ENCODE assay signal across 8 cellular contexts in the genomic region with DNA sequence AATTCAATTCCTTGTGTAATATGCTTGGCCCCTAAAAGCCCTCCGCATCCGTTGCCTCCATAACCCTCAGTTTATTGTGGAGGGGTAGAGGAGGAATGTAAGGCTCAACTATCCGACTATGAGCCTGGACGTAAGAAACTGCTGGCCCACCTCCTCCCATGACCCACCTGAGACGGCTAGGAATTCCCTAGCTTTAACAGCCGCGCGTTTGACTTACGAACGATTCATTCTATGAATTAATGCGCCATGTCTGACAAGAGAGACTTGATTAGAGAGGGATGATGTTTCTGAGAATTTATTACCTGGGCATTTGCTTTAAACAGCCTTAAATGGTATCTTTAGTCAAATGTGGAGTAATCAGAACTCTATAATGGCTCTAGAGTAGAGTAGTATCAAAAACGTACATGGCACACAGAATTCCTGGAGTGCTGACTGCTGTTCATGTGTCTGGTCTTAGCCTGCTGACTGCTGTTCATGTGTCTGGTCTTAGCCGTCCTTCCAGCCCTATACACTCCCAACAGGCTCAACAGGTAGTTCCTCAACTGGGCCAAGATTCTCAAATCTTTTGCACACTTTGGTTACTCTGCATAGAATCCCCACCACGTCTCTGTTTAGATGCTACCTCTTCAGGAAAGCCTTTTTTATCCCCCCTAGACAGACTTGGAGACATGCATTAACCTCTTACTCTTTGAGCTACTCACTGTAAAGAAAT. TPM values are rescaled to one million over a fixed set of nuclear protein-coding genes. Genes with fewer than 3 reads are reported as not detected.
DNase-seq lines count a peak whose midpoint lies in the region; ATAC-seq and TF ChIP-seq lines count a peak whose summit lies in the region.

No MANE protein-coding gene starts in this region.

- ATAC-seq in SK-N-SH treated with all-trans-retinoic acid at 6 μM for 48 hours (no peak), HG03045 (IDR thresholded peaks at IDR 0.05; ENCODE audit: unreplicated experiment) (no peak)

- H3K9me3 ChIP-seq in skeletal muscle satellite cell (replicated peaks; ENCODE audit: low read length) = no peaks in the 10 kb centered on the region

- DNase-seq in NCI-H82 (lab: John Stamatoyannopoulos, UW) (peak; percentile 42), NCI-H82 treated with DMSO at 0.1 percent for 48 hours (lab: John Stamatoyannopoulos, UW; ENCODE audit: unreplicated experiment) (no peak), foreskin fibroblast (peak in 1 of 2 donors; percentile 30), AG08395 (ENCODE audit: low spot score) (no peak), NCI-H2171 (lab: John Stamatoyannopoulos, UW) (no peak)

- H3K9ac ChIP-seq in skeletal muscle satellite cell (ENCODE audit: low read depth, low read length) = peak overlapping the region; percentile 94

- H3K36me3 ChIP-seq in skeletal muscle satellite cell (ENCODE audit: insufficient read depth, low read length) = no peaks in the 10 kb centered on the region

- TF ChIP-seq CTCF in foreskin fibroblast (IDR thresholded peaks at IDR 0.05; ENCODE audit: low read depth, low read length) = no peak

- H3K4me2 ChIP-seq in skeletal muscle satellite cell (ENCODE audit: low read length) = peak overlapping the region; percentile 98

- peaks cover 14% of the 10 kb centered on the region for H3K4me1 ChIP-seq in skeletal muscle satellite cell (ENCODE audit: control insufficient read depth, insufficient read depth, low read length)

- H3K4me3 ChIP-seq in foreskin fibroblast (ENCODE audit: low read depth in 1 of 2, low read length in 2 of 2) (peak overlapping the region; percentile 67 to 90), skeletal muscle satellite cell (ENCODE audit: low read length) (peak overlapping the region; percentile 97)

- no peaks in the 10 kb centered on the region for H3K27me3 ChIP-seq in skeletal muscle satellite cell (ENCODE audit: control insufficient read depth, insufficient read depth, low read length)

TF ChIP-seq in SK-N-SH treated with all-trans-retinoic acid at 6 μM for 48 hours, 23 proteins besides CTCF, POLR2A, EP300 and RAD21:
- TF ChIP-seq OSR1 (CRISPR knock-in tag; IDR thresholded peaks at IDR 0.05) (no peak), GLIS3 (CRISPR knock-in tag; IDR thresholded peaks at IDR 0.05) (no peak), TCF4 (CRISPR knock-in tag; IDR thresholded peaks at IDR 0.05; ENCODE audit: borderline replicate concordance) (no peak), TOX (CRISPR knock-in tag; IDR thresholded peaks at IDR 0.05; ENCODE audit: borderline replicate concordance) (no peak)
- TF ChIP-seq, protein P1, sequence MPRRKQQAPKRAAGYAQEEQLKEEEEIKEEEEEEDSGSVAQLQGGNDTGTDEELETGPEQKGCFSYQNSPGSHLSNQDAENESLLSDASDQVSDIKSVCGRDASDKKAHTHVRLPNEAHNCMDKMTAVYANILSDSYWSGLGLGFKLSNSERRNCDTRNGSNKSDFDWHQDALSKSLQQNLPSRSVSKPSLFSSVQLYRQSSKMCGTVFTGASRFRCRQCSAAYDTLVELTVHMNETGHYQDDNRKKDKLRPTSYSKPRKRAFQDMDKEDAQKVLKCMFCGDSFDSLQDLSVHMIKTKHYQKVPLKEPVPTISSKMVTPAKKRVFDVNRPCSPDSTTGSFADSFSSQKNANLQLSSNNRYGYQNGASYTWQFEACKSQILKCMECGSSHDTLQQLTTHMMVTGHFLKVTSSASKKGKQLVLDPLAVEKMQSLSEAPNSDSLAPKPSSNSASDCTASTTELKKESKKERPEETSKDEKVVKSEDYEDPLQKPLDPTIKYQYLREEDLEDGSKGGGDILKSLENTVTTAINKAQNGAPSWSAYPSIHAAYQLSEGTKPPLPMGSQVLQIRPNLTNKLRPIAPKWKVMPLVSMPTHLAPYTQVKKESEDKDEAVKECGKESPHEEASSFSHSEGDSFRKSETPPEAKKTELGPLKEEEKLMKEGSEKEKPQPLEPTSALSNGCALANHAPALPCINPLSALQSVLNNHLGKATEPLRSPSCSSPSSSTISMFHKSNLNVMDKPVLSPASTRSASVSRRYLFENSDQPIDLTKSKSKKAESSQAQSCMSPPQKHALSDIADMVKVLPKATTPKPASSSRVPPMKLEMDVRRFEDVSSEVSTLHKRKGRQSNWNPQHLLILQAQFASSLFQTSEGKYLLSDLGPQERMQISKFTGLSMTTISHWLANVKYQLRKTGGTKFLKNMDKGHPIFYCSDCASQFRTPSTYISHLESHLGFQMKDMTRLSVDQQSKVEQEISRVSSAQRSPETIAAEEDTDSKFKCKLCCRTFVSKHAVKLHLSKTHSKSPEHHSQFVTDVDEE (CRISPR knock-in tag; IDR thresholded peaks at IDR 0.05) = 0 out of 2 replicates have a peak, but pooled peaks have one; percentile 1
TF ChIP-seq in SK-N-SH treated with all-trans-retinoic acid at 6 μM for 48 hours: peak in this region for 1.

RNA-seq across cellular contexts. Expression of a gene that starts 0.9 kb away (rescaled TPM):
- 41.3 and 45.2 TPM in 2 replicates for total RNA-seq in skeletal muscle satellite cell (2012; rRNA removed)

RNA-seq across cellular contexts. Expression of a gene that starts 49.3 kb away (rescaled TPM):
- total RNA-seq in skeletal muscle satellite cell (2012; rRNA removed) = 31.4 and 53.7 TPM in 2 replicates
